Comparison of ENCODE assay signal across 9 cellular contexts in the genomic region with DNA sequence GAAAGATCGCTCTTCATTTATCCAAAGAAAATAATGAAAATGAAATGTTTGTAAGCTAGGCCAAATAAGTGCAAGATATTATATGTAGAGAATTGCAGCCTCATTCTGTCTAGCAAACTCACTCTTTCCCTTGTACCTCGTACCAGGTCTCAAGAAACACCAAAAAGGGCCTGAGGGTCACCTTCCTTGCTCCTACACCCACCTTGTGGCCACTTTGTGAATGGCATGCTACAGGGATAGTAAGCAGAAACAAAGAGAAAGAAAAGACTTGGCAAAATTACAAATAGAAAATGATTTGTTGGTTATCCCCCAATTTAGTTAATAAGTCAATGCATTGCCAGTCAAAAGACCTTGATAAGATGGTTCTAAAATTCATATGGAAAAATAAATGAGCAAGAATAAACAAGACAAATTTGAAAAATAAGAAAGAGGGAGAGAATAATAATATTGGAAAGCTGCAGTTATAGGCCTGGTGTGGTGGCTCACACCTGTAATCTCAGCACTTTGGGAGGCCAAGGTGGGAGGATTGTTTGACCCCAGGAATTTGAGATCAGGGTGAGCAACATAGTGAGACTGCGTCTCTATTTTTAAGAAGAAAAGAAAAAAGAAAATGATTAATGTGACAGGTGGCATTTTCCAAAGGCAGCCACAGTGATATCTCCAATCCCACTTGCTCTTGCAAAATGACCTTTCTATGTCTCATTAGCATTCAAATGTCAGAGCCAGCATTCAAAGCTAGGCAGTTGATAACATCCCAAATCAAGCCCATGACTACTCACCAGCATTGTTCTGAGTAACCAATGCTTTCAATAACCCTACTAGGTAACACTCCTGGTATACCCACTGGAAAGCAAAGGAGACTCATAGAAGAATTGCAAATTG. TPM values are rescaled to one million over a fixed set of nuclear protein-coding genes. Genes with fewer than 3 reads are reported as not detected.
DNase-seq lines count a peak whose midpoint lies in the region; ATAC-seq and TF ChIP-seq lines count a peak whose summit lies in the region.
"Had no signal": no experiment of that assay in that cellular context is flagged by ENCODE, and none has a peak within 500 bp of the region (broad histone marks: within the 10 kb centered on the region; RNA-seq: fewer than 3 reads in every experiment).

No MANE protein-coding gene starts in this region.

- ATAC-seq in HG03196 (IDR thresholded peaks at IDR 0.05; ENCODE audit: unreplicated experiment): peak; percentile 48
- ATAC-seq in GM19328 (IDR thresholded peaks at IDR 0.05; ENCODE audit: unreplicated experiment): no peak

- peak; percentile 86 for TF ChIP-seq CTCF in GM12864 (IDR thresholded peaks at IDR 0.05; ENCODE audit: low read depth, low read length, missing control alignments)

- H3K4me3 ChIP-seq in GM12864 (ENCODE audit: low read depth, low read length): no peak overlapping the region
- H3K4me3 ChIP-seq: skin epidermis had no signal

- DNase-seq in GM12864 (ENCODE audit: low read depth): peak; percentile 80
- DNase-seq in NCI-H460 (ENCODE audit: extremely low read depth, low read depth): peak; percentile 78
- peak; percentile 86 for DNase-seq in activated CD4-positive, alpha-beta T cell treated with anti-CD3 and anti-CD28 coated beads for 48 hours
- peak; percentile 71 for DNase-seq in dedifferentiated amniotic fluid mesenchymal stem cell (ENCODE audit: extremely low spot score)
- peak; percentile 75 to 83 for DNase-seq in lung microvascular endothelial cell (ENCODE audit: low read depth in 2 of 2)
- DNase-seq in stimulated activated CD8-positive, alpha-beta memory T cell treated with anti-CD3 and anti-CD28 coated beads, Interleukin-4, amount 100 ng/mL, for 24 hours (ENCODE audit: low read depth): peak; percentile 60

RNA-seq across cellular contexts. Expression of a gene that starts 38.8 kb away (rescaled TPM):
- not detected in 2 replicates for total RNA-seq in NCI-H460 (2014; rRNA removed; shearing (Covaris generic))
- not detected in 2 replicates for polyA plus RNA-seq in NCI-H460 (2014; cell fraction: nucleus; rRNA removed)
- total RNA-seq in lung microvascular endothelial cell: not detected in 2 replicates

RNA-seq across cellular contexts. Expression of a gene that starts 42.7 kb away (rescaled TPM):
- 1.6 TPM in 2 replicates for total RNA-seq in NCI-H460 (2014; rRNA removed; shearing (Covaris generic))
- not detected in 2 replicates for polyA plus RNA-seq in NCI-H460 (2014; cell fraction: nucleus; rRNA removed)
- not detected in 2 replicates for total RNA-seq in lung microvascular endothelial cell
